In genomic region chr9:74379718-74380117, GRCh38 we compare ENCODE assay signal across 8 cellular contexts.
DNase-seq lines count a peak whose midpoint lies in the region; ATAC-seq and TF ChIP-seq lines count a peak whose summit lies in the region.

No MANE protein-coding gene starts in this region.

- POLR2A ChIA-PET in activated CD4-positive, alpha-beta memory T cell treated with anti-CD3 and anti-CD28 coated beads for 36 hours (lab: Charles Lee) = no interaction called here

- no peaks in the 10 kb centered on the region for H3K9me3 ChIP-seq in DOHH2 (ENCODE audit: control insufficient read depth, insufficient read depth, low read length)

- no peaks in the 10 kb centered on the region for H3K27me3 ChIP-seq in DOHH2 (ENCODE audit: control insufficient read depth, low read length)

- no peaks in the 10 kb centered on the region for H3K79me2 ChIP-seq in DOHH2 (ENCODE audit: control insufficient read depth, low read length)

- no peak for TF ChIP-seq POLR2A in NB4 (IDR thresholded peaks at IDR 0.05; ENCODE audit: extremely low read depth, insufficient read length)

- H3K9me2 ChIP-seq in DOHH2 (replicated peaks; ENCODE audit: control insufficient read depth, low read length) = no peaks in the 10 kb centered on the region

- peak; percentile 42 for TF ChIP-seq CTCF in DOHH2 (IDR thresholded peaks at IDR 0.05; ENCODE audit: low read depth, low read length, poor library complexity, severe bottlenecking)
- peak; percentile 18 for TF ChIP-seq CTCF in NB4 (IDR thresholded peaks at IDR 0.05; ENCODE audit: low read depth, low read length)

- no peaks in the 10 kb centered on the region for H3K36me3 Mint-ChIP-seq in activated CD4-positive, alpha-beta memory T cell treated with anti-CD3 and anti-CD28 coated beads for 36 hours

- H3K27ac ChIP-seq in DOHH2 (ENCODE audit: low read depth, low read length) = no peak overlapping the region

- no peaks in the 10 kb centered on the region for H3K36me3 ChIP-seq in DOHH2 (ENCODE audit: control insufficient read depth, low read length)

- no peak overlapping the region for H3K27ac Mint-ChIP-seq in activated CD4-positive, alpha-beta memory T cell treated with anti-CD3 and anti-CD28 coated beads for 36 hours

- H3K4me1 ChIP-seq in DOHH2 (ENCODE audit: control insufficient read depth, low read length) = no peaks in the 10 kb centered on the region

- ATAC-seq in GM21390 (IDR thresholded peaks at IDR 0.05; ENCODE audit: unreplicated experiment) = peak; percentile 54
- peak; percentile 98 for ATAC-seq in left lobe of liver
- no peak for ATAC-seq in HG03025 (IDR thresholded peaks at IDR 0.05; ENCODE audit: low FRiP score, unreplicated experiment)
- ATAC-seq in GM21786 (IDR thresholded peaks at IDR 0.05; ENCODE audit: unreplicated experiment) = no peak
- no peak for ATAC-seq in HG03571 (IDR thresholded peaks at IDR 0.05; ENCODE audit: unreplicated experiment)

- peak; percentile 1 for DNase-seq in NB4 (ENCODE audit: low read depth)
- DNase-seq in activated CD4-positive, alpha-beta memory T cell treated with anti-CD3 and anti-CD28 coated beads for 36 hours = peak; percentile 31
- DNase-seq in left lobe of liver (ENCODE audit: low spot score) = peak; percentile 51

- no peaks in the 10 kb centered on the region for H4K20me1 ChIP-seq in DOHH2 (ENCODE audit: control insufficient read depth, insufficient read depth, low read depth, low read length)

- H3K4me2 ChIP-seq in DOHH2 (ENCODE audit: low read length) = no peak overlapping the region

- no peaks in the 10 kb centered on the region for H3K9me3 Mint-ChIP-seq in activated CD4-positive, alpha-beta memory T cell treated with anti-CD3 and anti-CD28 coated beads for 36 hours

- CTCF ChIA-PET in activated CD4-positive, alpha-beta memory T cell treated with anti-CD3 and anti-CD28 coated beads for 36 hours (lab: Charles Lee) = interaction anchor here (0.8 kb wide), 1 partner anchor 1179 kb away, joined by 4 read pairs; no protein-coding TSS in a partner anchor

- H3K4me3 ChIP-seq in DOHH2 (ENCODE audit: low read length) (no peak overlapping the region), NB4 (ENCODE audit: low read depth, low read length) (no peak overlapping the region)

- intact Hi-C loops in activated CD4-positive, alpha-beta memory T cell treated with anti-CD3 and anti-CD28 coated beads for 36 hours (cut with micrococcal nuclease) = loop anchor here (2.0 to 10.0 kb wide), 2 partner anchors 695 to 1179 kb away; no protein-coding TSS in a partner anchor

- H3F3A ChIP-seq in DOHH2 (ENCODE audit: control insufficient read depth, insufficient read depth) = no peaks in the 10 kb centered on the region

- H3K27me3 Mint-ChIP-seq in activated CD4-positive, alpha-beta memory T cell treated with anti-CD3 and anti-CD28 coated beads for 36 hours = no peaks in the 10 kb centered on the region

- H3K4me3 Mint-ChIP-seq in activated CD4-positive, alpha-beta memory T cell treated with anti-CD3 and anti-CD28 coated beads for 36 hours = no peak overlapping the region

- H3K4me1 Mint-ChIP-seq in activated CD4-positive, alpha-beta memory T cell treated with anti-CD3 and anti-CD28 coated beads for 36 hours (ENCODE audit: low read depth) = no peaks in the 10 kb centered on the region

Comparison
In these comparisons a context has a peak if more than half of its experiments do, and no peak if none do; other contexts are left out.
1. ATAC-seq: peak in GM21390 (single experiment) and left lobe of liver (single experiment); none in HG03025 (single experiment), GM21786 (single experiment) and HG03571 (single experiment).
2. DNase-seq: peak in every context shown above with its lines; median percentile 51 in left lobe of liver; 31 in activated CD4-positive, alpha-beta memory T cell treated with anti-CD3 and anti-CD28 coated beads for 36 hours; 1 in NB4.